Comparison of ENCODE assay signal across 1 cellular context in the genomic region with DNA sequence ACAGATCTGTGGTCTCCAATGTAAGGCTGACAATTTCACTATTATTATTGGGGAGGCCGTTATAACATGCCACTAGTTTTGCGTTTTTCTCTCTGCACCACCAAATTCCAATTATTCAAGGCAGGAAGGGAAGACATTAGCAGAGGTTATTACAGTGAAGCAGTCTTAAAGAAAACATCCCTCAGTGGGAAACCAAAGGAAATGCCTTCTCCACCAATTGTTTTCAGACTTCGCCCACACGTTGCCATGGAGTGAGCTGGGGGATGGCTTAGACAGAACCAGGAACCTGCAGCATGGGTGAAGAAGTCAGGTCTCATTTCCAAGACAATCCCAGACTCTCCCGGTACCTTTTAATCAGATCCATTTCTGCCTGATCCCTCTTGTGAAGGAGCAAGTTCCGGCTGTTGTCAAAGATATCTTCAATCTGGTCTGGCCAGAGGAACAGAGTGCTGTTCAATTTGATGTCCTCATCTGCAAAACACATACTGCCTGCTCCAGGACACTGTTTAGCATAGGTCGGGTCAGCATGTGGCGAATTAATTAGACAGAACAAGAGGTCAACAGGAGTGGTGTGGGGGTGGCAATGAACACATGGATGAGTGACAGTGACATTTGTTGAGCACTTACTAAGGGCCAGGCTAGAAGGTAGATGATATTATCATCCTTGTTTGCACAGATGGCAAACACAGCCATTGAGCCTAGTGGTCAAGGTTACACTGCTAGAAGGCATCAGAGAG.
TF ChIP-seq lines count a peak whose summit lies in the region.

No MANE protein-coding gene starts in this region.

TF ChIP-seq in GM23338, 12 proteins besides CTCF, POLR2A, EP300 and RAD21 (continued from another document):
- TF ChIP-seq, protein P1, sequence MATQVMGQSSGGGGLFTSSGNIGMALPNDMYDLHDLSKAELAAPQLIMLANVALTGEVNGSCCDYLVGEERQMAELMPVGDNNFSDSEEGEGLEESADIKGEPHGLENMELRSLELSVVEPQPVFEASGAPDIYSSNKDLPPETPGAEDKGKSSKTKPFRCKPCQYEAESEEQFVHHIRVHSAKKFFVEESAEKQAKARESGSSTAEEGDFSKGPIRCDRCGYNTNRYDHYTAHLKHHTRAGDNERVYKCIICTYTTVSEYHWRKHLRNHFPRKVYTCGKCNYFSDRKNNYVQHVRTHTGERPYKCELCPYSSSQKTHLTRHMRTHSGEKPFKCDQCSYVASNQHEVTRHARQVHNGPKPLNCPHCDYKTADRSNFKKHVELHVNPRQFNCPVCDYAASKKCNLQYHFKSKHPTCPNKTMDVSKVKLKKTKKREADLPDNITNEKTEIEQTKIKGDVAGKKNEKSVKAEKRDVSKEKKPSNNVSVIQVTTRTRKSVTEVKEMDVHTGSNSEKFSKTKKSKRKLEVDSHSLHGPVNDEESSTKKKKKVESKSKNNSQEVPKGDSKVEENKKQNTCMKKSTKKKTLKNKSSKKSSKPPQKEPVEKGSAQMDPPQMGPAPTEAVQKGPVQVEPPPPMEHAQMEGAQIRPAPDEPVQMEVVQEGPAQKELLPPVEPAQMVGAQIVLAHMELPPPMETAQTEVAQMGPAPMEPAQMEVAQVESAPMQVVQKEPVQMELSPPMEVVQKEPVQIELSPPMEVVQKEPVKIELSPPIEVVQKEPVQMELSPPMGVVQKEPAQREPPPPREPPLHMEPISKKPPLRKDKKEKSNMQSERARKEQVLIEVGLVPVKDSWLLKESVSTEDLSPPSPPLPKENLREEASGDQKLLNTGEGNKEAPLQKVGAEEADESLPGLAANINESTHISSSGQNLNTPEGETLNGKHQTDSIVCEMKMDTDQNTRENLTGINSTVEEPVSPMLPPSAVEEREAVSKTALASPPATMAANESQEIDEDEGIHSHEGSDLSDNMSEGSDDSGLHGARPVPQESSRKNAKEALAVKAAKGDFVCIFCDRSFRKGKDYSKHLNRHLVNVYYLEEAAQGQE (IDR thresholded peaks at IDR 0.05; ENCODE audit: unreplicated experiment) = no peak
- TF ChIP-seq, protein P2, sequence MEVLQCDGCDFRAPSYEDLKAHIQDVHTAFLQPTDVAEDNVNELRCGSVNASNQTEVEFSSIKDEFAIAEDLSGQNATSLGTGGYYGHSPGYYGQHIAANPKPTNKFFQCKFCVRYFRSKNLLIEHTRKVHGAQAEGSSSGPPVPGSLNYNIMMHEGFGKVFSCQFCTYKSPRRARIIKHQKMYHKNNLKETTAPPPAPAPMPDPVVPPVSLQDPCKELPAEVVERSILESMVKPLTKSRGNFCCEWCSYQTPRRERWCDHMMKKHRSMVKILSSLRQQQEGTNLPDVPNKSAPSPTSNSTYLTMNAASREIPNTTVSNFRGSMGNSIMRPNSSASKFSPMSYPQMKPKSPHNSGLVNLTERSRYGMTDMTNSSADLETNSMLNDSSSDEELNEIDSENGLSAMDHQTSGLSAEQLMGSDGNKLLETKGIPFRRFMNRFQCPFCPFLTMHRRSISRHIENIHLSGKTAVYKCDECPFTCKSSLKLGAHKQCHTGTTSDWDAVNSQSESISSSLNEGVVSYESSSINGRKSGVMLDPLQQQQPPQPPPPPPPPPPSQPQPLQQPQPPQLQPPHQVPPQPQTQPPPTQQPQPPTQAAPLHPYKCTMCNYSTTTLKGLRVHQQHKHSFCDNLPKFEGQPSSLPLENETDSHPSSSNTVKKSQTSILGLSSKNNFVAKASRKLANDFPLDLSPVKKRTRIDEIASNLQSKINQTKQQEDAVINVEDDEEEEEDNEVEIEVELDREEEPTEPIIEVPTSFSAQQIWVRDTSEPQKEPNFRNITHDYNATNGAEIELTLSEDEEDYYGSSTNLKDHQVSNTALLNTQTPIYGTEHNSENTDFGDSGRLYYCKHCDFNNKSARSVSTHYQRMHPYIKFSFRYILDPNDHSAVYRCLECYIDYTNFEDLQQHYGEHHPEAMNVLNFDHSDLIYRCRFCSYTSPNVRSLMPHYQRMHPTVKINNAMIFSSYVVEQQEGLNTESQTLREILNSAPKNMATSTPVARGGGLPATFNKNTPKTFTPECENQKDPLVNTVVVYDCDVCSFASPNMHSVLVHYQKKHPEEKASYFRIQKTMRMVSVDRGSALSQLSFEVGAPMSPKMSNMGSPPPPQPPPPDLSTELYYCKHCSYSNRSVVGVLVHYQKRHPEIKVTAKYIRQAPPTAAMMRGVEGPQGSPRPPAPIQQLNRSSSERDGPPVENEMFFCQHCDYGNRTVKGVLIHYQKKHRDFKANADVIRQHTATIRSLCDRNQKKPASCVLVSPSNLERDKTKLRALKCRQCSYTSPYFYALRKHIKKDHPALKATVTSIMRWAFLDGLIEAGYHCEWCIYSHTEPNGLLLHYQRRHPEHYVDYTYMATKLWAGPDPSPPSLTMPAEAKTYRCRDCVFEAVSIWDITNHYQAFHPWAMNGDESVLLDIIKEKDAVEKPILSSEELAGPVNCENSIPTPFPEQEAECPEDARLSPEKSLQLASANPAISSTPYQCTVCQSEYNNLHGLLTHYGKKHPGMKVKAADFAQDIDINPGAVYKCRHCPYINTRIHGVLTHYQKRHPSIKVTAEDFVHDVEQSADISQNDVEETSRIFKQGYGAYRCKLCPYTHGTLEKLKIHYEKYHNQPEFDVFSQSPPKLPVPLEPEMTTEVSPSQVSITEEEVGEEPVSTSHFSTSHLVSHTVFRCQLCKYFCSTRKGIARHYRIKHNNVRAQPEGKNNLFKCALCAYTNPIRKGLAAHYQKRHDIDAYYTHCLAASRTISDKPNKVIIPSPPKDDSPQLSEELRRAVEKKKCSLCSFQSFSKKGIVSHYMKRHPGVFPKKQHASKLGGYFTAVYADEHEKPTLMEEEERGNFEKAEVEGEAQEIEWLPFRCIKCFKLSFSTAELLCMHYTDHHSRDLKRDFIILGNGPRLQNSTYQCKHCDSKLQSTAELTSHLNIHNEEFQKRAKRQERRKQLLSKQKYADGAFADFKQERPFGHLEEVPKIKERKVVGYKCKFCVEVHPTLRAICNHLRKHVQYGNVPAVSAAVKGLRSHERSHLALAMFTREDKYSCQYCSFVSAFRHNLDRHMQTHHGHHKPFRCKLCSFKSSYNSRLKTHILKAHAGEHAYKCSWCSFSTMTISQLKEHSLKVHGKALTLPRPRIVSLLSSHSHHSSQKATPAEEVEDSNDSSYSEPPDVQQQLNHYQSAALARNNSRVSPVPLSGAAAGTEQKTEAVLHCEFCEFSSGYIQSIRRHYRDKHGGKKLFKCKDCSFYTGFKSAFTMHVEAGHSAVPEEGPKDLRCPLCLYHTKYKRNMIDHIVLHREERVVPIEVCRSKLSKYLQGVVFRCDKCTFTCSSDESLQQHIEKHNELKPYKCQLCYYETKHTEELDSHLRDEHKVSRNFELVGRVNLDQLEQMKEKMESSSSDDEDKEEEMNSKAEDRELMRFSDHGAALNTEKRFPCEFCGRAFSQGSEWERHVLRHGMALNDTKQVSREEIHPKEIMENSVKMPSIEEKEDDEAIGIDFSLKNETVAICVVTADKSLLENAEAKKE (CRISPR knock-in tag; IDR thresholded peaks at IDR 0.05) = no peak
- TF ChIP-seq ZNF331 (CRISPR knock-in tag; IDR thresholded peaks at IDR 0.05; ENCODE audit: low read depth) (no peak), ZNF114 (CRISPR knock-in tag; IDR thresholded peaks at IDR 0.05) (no peak), STAT1 (IDR thresholded peaks at IDR 0.05; ENCODE audit: unreplicated experiment) (no peak), CREB1 (CRISPR knock-in tag; IDR thresholded peaks at IDR 0.05; ENCODE audit: low read depth) (no peak), EZH2 (IDR thresholded peaks at IDR 0.05; ENCODE audit: low read depth, unreplicated experiment) (no peak)
